In genomic region chr1:226181996-226182714, GRCh38 we compare ENCODE assay signal across 1 cellular context.
A peak's percentile ranks its signal among the peaks of the same experiment; 100 is the strongest.
TF ChIP-seq lines count a peak whose summit lies in the region.

No MANE protein-coding gene starts in this region.

TF ChIP-seq in HEK293, 187 proteins besides CTCF, POLR2A, EP300 and RAD21 (continued from another document and continues in another):
- TF ChIP-seq ZBTB49 (tag by site-specific recombination; IDR thresholded peaks at IDR 0.05; ENCODE audit: low read depth) = no peak
- no peak for TF ChIP-seq SALL2 (tag by site-specific recombination; IDR thresholded peaks at IDR 0.05; ENCODE audit: borderline replicate concordance)
- no peak for TF ChIP-seq ZNF624 (tag by site-specific recombination; IDR thresholded peaks at IDR 0.05)
- no peak for TF ChIP-seq ZNF157 (tag by site-specific recombination; IDR thresholded peaks at IDR 0.05)
- TF ChIP-seq ZNF585B (tag by site-specific recombination; IDR thresholded peaks at IDR 0.05) = no peak
- peak; percentile 70 for TF ChIP-seq ZEB2 (tag by site-specific recombination; IDR thresholded peaks at IDR 0.05)
- peak; percentile 53 for TF ChIP-seq SP7 (tag by site-specific recombination; IDR thresholded peaks at IDR 0.05)
- no peak for TF ChIP-seq PRDM2 (tag by site-specific recombination; IDR thresholded peaks at IDR 0.05; ENCODE audit: borderline replicate concordance)
- no peak for TF ChIP-seq ZNF416 (tag by site-specific recombination; IDR thresholded peaks at IDR 0.05)
- peak; percentile 50; the same call in 1 of the 2 replicates for TF ChIP-seq ZSCAN30 (tag by site-specific recombination; IDR thresholded peaks at IDR 0.05)
- TF ChIP-seq ZFP69B (tag by site-specific recombination; IDR thresholded peaks at IDR 0.05) = peak; percentile 64; the same call in 1 of the 2 replicates
- no peak for TF ChIP-seq ZBTB10 (tag by site-specific recombination; IDR thresholded peaks at IDR 0.05)
- TF ChIP-seq KLF8 (tag by site-specific recombination; IDR thresholded peaks at IDR 0.05) = peak; percentile 60; the same call in 1 of the 2 replicates
- TF ChIP-seq ZNF837 (tag by site-specific recombination; IDR thresholded peaks at IDR 0.05) = no peak
- TF ChIP-seq ZNF26 (tag by site-specific recombination; IDR thresholded peaks at IDR 0.05) = no peak
- TF ChIP-seq ZNF548 (tag by site-specific recombination; IDR thresholded peaks at IDR 0.05) = no peak
- peak; percentile 35 for TF ChIP-seq ZNF341 (tag by site-specific recombination; IDR thresholded peaks at IDR 0.05; ENCODE audit: low read depth)
- TF ChIP-seq PRDM1 (tag by site-specific recombination; IDR thresholded peaks at IDR 0.05) = peak; percentile 80
- TF ChIP-seq SP2 (tag by site-specific recombination; IDR thresholded peaks at IDR 0.05) = no peak
- peak; percentile 92 for TF ChIP-seq EGR2 (tag by site-specific recombination; IDR thresholded peaks at IDR 0.05; ENCODE audit: low read depth)
- peak; percentile 81 for TF ChIP-seq ZNF692 (tag by site-specific recombination; IDR thresholded peaks at IDR 0.05)
- no peak for TF ChIP-seq ZNF544 (tag by site-specific recombination; IDR thresholded peaks at IDR 0.05)
- no peak for TF ChIP-seq ZNF174 (tag by site-specific recombination; IDR thresholded peaks at IDR 0.05)
- no peak for TF ChIP-seq ZNF280C (tag by site-specific recombination; IDR thresholded peaks at IDR 0.05)
- no peak for TF ChIP-seq ZIC2 (tag by site-specific recombination; IDR thresholded peaks at IDR 0.05)
- 0 out of 2 replicates have a peak, but pooled peaks have one; percentile 21 for TF ChIP-seq ZNF449 (tag by site-specific recombination; IDR thresholded peaks at IDR 0.05)
- TF ChIP-seq ZBTB17 (tag by site-specific recombination; IDR thresholded peaks at IDR 0.05) = peak; percentile 79
- TF ChIP-seq KLF17 (tag by site-specific recombination; IDR thresholded peaks at IDR 0.05) = peak; percentile 64; the same call in 1 of the 2 replicates
- TF ChIP-seq PRDM10 (tag by site-specific recombination; IDR thresholded peaks at IDR 0.05) = peak; percentile 66
- no peak for TF ChIP-seq ZNF830 (tag by site-specific recombination; IDR thresholded peaks at IDR 0.05; ENCODE audit: low read depth)
